Comparison of ENCODE assay signal across 11 cellular contexts in the genomic region with DNA sequence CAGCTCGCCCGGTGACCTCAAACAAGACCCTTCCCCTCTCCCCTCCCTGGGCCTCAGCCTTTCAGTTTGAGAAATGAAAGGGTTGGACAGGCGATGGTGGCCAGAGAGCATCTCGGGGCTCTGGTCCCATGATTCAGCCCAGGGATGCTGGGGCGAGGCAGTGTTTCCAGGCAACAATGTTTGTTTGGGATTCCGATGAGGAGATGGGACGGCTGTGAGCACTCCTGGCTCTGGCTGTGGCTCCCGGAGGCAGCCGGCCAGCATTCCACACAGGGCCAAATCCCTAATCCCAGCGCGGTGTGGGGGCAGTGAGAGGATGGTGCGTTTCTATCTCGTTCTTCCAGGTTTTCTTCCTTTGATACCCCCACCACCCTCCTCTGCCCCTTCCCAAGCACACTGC.
A peak's percentile ranks its signal among the peaks of the same experiment; 100 is the strongest.
DNase-seq lines count a peak whose midpoint lies in the region; ATAC-seq and TF ChIP-seq lines count a peak whose summit lies in the region.
"Had no signal": no experiment of that assay in that cellular context is flagged by ENCODE, and none has a peak within 500 bp of the region (broad histone marks: within the 10 kb centered on the region; RNA-seq: fewer than 3 reads in every experiment).

No MANE protein-coding gene starts in this region.

- H3K27me3 ChIP-seq in body of pancreas = peaks cover 0 to 5% of the 10 kb centered on the region in 2 donors
- H3K27me3 ChIP-seq in hepatocyte = peaks cover 8% of the 10 kb centered on the region
- peaks cover 0 to 67% (median 23%) of the 10 kb centered on the region in 3 donors for H3K27me3 ChIP-seq in stomach
- no peaks in the 10 kb centered on the region for H3K27me3 ChIP-seq in right lobe of liver

- no peak overlapping the region for H2AFZ ChIP-seq in hepatocyte

- H3K4me3 ChIP-seq in body of pancreas (no peak overlapping the region), hepatocyte (no peak overlapping the region), stomach (no peak overlapping the region), right lobe of liver (no peak overlapping the region)

- H3K4me2 ChIP-seq in hepatocyte = no peak overlapping the region

- TF ChIP-seq POLR2A in body of pancreas (IDR thresholded peaks at IDR 0.05) (no peak), stomach (IDR thresholded peaks at IDR 0.05) (no peak), right lobe of liver (IDR thresholded peaks at IDR 0.05) (no peak)

- peak; percentile 30 for ATAC-seq in body of pancreas
- ATAC-seq in right lobe of liver = no peak
- no peak for ATAC-seq in HG02798 (IDR thresholded peaks at IDR 0.05; ENCODE audit: poor library complexity, unreplicated experiment)
- ATAC-seq: activated T-helper 17 cell treated with anti-CD3 and anti-CD28 coated beads, Interleukin-2, amount 50 U/mL, for 72 hours had no signal

- H3K27ac ChIP-seq in body of pancreas (no peak overlapping the region), hepatocyte (no peak overlapping the region), stomach (peak overlapping the region; percentile 42 to 84 (median 77)), right lobe of liver (no peak overlapping the region)
- H3K27ac ChIP-seq: VCaP had no signal

- TF ChIP-seq CTCF in body of pancreas (IDR thresholded peaks at IDR 0.05) (no peak), hepatocyte (IDR thresholded peaks at IDR 0.05; ENCODE audit: poor library complexity) (no peak), stomach (IDR thresholded peaks at IDR 0.05) (no peak), right lobe of liver (IDR thresholded peaks at IDR 0.05) (no peak)

- no peaks in the 10 kb centered on the region for H3K79me2 ChIP-seq in hepatocyte

- no peaks in the 10 kb centered on the region for H3K4me1 ChIP-seq in body of pancreas
- peaks cover 14% of the 10 kb centered on the region for H3K4me1 ChIP-seq in hepatocyte (ENCODE audit: insufficient read depth)
- peaks cover 0 to 36% (median 7%) of the 10 kb centered on the region in 4 donors for H3K4me1 ChIP-seq in stomach
- no peaks in the 10 kb centered on the region for H3K4me1 ChIP-seq in right lobe of liver

- no peak for TF ChIP-seq EP300 in stomach (IDR thresholded peaks at IDR 0.05)

- intact Hi-C loops in body of pancreas (cut with DNase I) = no loop called here
- intact Hi-C loops in stomach (cut with DNase I; ENCODE audit: low total_unique reads) = no loop called here
- intact Hi-C loops in right lobe of liver (cut with DNase I) = no loop called here

- no peaks in the 10 kb centered on the region for H4K20me1 ChIP-seq in hepatocyte (ENCODE audit: insufficient read depth, poor library complexity, severe bottlenecking)

- DNase-seq in GM04503 (ENCODE audit: low read depth) (peak; percentile 75), body of pancreas (peak in 3 of 4 donors; percentile 36 to 45 (median 37)), hepatocyte (ENCODE audit: low spot score) (peak; percentile 47), stomach (peak; percentile 31), NCI-H1436 (lab: John Stamatoyannopoulos, UW) (no peak), right lobe of liver (no peak), Kasumi-1 (lab: John Stamatoyannopoulos, UW) (no peak)

- no peaks in the 10 kb centered on the region for H3K9me3 ChIP-seq in body of pancreas
- H3K9me3 ChIP-seq in hepatocyte (ENCODE audit: low read depth) = no peaks in the 10 kb centered on the region
- H3K9me3 ChIP-seq in stomach = no peaks in the 10 kb centered on the region
- H3K9me3 ChIP-seq in right lobe of liver = no peaks in the 10 kb centered on the region
- H3K9me3 ChIP-seq: Caco-2 had no signal

- 30 to 53% methylated on average over 2 to 13 of the region's 13 CpGs for WGBS in body of pancreas, 2 donors
- WGBS in hepatocyte (ENCODE audit: low lambda C conversion rate, missing lambda C conversion rate) = 57% methylated on average over 13 of the region's 13 CpGs
- 38 to 47% (median 42%) methylated on average over 10 to 13 of the region's 13 CpGs for WGBS in stomach, 5 donors
- 60% methylated on average over 2 of the region's 13 CpGs for WGBS in right lobe of liver (ENCODE audit: insufficient coverage, low coverage, low lambda C conversion rate, missing lambda C conversion rate)

- H3K36me3 ChIP-seq in body of pancreas (replicated peaks in 1 of 2; ENCODE audit: insufficient read depth in 1 of 2, low read depth in 2 of 2) (no peaks in the 10 kb centered on the region), hepatocyte (replicated peaks; ENCODE audit: insufficient read depth, low read depth) (no peaks in the 10 kb centered on the region), stomach (no peaks in the 10 kb centered on the region), right lobe of liver (no peaks in the 10 kb centered on the region)

- no peaks in the 10 kb centered on the region for H3K9me2 ChIP-seq in hepatocyte (replicated peaks; ENCODE audit: insufficient read depth)

Comparison
In these comparisons a context has a peak if more than half of its experiments do, and no peak if none do; other contexts are left out.
1. DNase-seq: peak in GM04503 (single experiment), body of pancreas (3 of 4), hepatocyte (single experiment) and stomach (single experiment); none in NCI-H1436 (single experiment), right lobe of liver (0 of 3) and Kasumi-1 (0 of 2).
2. H3K27ac ChIP-seq: peak in stomach (5 of 5); none in body of pancreas (0 of 4), hepatocyte (single experiment) and right lobe of liver (0 of 3).